15 cellular contexts compared by ENCODE assay signal in the genomic region with DNA sequence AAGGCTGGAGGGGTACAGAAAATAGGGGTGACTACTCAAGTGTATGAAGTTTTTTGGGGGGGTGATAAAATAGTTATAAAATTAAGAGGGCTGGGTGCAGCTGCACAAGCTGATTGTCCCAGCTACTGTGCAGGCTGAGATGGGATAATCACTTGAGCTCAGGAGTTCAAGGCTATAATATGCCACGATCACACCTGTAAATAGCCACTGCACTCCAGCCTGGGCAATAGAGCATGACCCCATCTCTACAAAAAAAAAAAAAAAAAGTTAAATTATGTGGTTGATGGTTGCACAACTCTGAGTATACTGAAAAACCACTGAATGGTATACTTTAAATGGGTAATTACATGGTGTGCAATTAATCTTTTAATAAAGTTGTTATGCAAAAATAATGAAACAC.
DNase-seq lines count a peak whose midpoint lies in the region; TF ChIP-seq lines count a peak whose summit lies in the region.
"Had no signal": no experiment of that assay in that cellular context is flagged by ENCODE, and none has a peak within 500 bp of the region (broad histone marks: within the 10 kb centered on the region; RNA-seq: fewer than 3 reads in every experiment).

No MANE protein-coding gene starts in this region.

- H3K4me1 Mint-ChIP-seq in activated T-cell treated with anti-CD3 and anti-CD28 coated beads, Interleukin-2, amount 50 U/mL, for 24 hours (ENCODE audit: low read depth) = peaks cover 68% of the 10 kb centered on the region
- peaks cover 13% of the 10 kb centered on the region for H3K4me1 Mint-ChIP-seq in type B pancreatic cell (ENCODE audit: unreplicated experiment)

- no peak overlapping the region for H3K4me3 Mint-ChIP-seq in activated T-cell treated with anti-CD3 and anti-CD28 coated beads, Interleukin-2, amount 50 U/mL, for 24 hours
- H3K4me3 Mint-ChIP-seq in type B pancreatic cell = no peak overlapping the region
- H3K4me3 Mint-ChIP-seq: CD4-positive, CD25-positive, alpha-beta regulatory T cell; HFFc6 had no signal

- H3K9me3 Mint-ChIP-seq in activated T-cell treated with anti-CD3 and anti-CD28 coated beads, Interleukin-2, amount 50 U/mL, for 24 hours = no peaks in the 10 kb centered on the region
- no peaks in the 10 kb centered on the region for H3K9me3 Mint-ChIP-seq in type B pancreatic cell
- H3K9me3 Mint-ChIP-seq: HFFc6 had no signal

- H3K36me3 Mint-ChIP-seq in activated T-cell treated with anti-CD3 and anti-CD28 coated beads, Interleukin-2, amount 50 U/mL, for 24 hours (ENCODE audit: low read depth) = peaks cover 6% of the 10 kb centered on the region
- H3K36me3 Mint-ChIP-seq in type B pancreatic cell = peaks cover 4% of the 10 kb centered on the region

- H3K27ac Mint-ChIP-seq in activated T-cell treated with anti-CD3 and anti-CD28 coated beads, Interleukin-2, amount 50 U/mL, for 24 hours = peak overlapping the region; percentile 4
- H3K27ac Mint-ChIP-seq in type B pancreatic cell = peak overlapping the region; percentile 42
- H3K27ac Mint-ChIP-seq: HFFc6 had no signal

- TF ChIP-seq CTCF in VCaP (conservative IDR thresholded peaks at IDR 0.05) = no peak
- TF ChIP-seq CTCF in type B pancreatic cell (conservative IDR thresholded peaks at IDR 0.05) = no peak

- DNase-seq in activated T-cell treated with anti-CD3 and anti-CD28 coated beads, Interleukin-2, amount 50 U/mL, for 24 hours = no peak
- DNase-seq in activated T-cell treated with anti-CD3 and anti-CD28 coated beads for 4 hours (no peak), GF-D8 (lab: John Stamatoyannopoulos, UW) (peak; percentile 28), type B pancreatic cell (ENCODE audit: extremely low spot score, unreplicated experiment) (no peak), SW 1271 (lab: John Stamatoyannopoulos, UW) (no peak), NCI-H146 (lab: John Stamatoyannopoulos, UW) (no peak)
- DNase-seq: ACHN; BE2C; C1 segment of cervical spinal cord; Caco-2; CD4-positive, CD25-positive, alpha-beta regulatory T cell; GOT3; H7; HFFc6 had no signal

- H3K27ac ChIP-seq in VCaP = peak overlapping the region; percentile 19; the same call in 1 of the 2 replicates

- no peaks in the 10 kb centered on the region for H3K27me3 Mint-ChIP-seq in activated T-cell treated with anti-CD3 and anti-CD28 coated beads, Interleukin-2, amount 50 U/mL, for 24 hours
- H3K27me3 Mint-ChIP-seq in type B pancreatic cell = no peaks in the 10 kb centered on the region
- H3K27me3 Mint-ChIP-seq: CD4-positive, CD25-positive, alpha-beta regulatory T cell had no signal
